14 cellular contexts compared by ENCODE assay signal in the genomic region with DNA sequence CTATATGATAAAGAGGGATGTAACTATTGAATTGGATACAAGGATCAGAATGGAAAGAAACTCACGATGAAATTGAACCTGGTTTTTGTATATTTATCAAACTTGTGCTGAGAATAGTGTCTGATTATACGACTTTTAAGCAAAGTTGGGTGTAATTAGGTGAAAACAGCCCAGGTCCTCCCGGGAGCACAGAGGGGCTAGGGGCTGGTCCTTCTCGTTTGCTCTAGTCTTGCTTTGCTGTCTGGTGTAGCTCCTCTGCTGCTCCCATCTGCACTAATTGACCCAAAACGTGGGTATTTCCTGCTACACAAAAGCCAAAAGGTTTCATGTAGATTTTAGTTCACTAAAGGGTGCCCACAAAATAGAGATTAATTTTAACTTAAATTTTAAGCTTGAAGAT.
"Had no signal": no experiment of that assay in that cellular context is flagged by ENCODE, and none has a peak within 500 bp of the region (broad histone marks: within the 10 kb centered on the region; RNA-seq: fewer than 3 reads in every experiment).

No MANE protein-coding gene starts in this region.

- H3K9me3 ChIP-seq: prostate gland, sigmoid colon had no signal

- H3K36me3 ChIP-seq: prostate gland, sigmoid colon had no signal

- H3K4me3 ChIP-seq: lung, prostate gland, sigmoid colon had no signal

- H3K4me1 ChIP-seq: prostate gland, sigmoid colon had no signal

- ATAC-seq: activated naive CD8-positive, alpha-beta T cell treated with anti-CD3 and anti-CD28 coated beads, Interleukin-2, amount 50 U/mL, for 24 hours; effector memory CD8-positive, alpha-beta T cell; natural killer cell; stimulated activated naive CD8-positive, alpha-beta T cell treated with anti-CD3 and anti-CD28 coated beads, Interleukin-15, Interleukin-2, amounts not matched to agents 100 U/mL and 50 U/mL, for 24 hours had no signal

- H3K27me3 ChIP-seq: sigmoid colon had no signal

- DNase-seq: activated CD4-positive, alpha-beta memory T cell treated with anti-CD3 and anti-CD28 coated beads for 36 hours; activated naive CD4-positive, alpha-beta T cell; activated naive CD8-positive, alpha-beta T cell treated with anti-CD3 and anti-CD28 coated beads, Interleukin-2, amount 50 U/mL, for 24 hours; central memory CD4-positive, alpha-beta T cell; effector memory CD8-positive, alpha-beta T cell; hypothalamus; left cardiac atrium; natural killer cell; nucleus accumbens; sigmoid colon; stimulated activated CD4-positive, alpha-beta T cell treated with anti-CD3 and anti-CD28 coated beads, Interleukin-2, amount 100 ng/mL, for 48 hours; stimulated activated naive CD8-positive, alpha-beta T cell treated with anti-CD3 and anti-CD28 coated beads, Interleukin-15, Interleukin-2, amounts not matched to agents 100 U/mL and 50 U/mL, for 24 hours had no signal

- H3K27ac ChIP-seq: prostate gland, sigmoid colon had no signal
